ENCODE assay signal across 14 cellular contexts in the genomic region with DNA sequence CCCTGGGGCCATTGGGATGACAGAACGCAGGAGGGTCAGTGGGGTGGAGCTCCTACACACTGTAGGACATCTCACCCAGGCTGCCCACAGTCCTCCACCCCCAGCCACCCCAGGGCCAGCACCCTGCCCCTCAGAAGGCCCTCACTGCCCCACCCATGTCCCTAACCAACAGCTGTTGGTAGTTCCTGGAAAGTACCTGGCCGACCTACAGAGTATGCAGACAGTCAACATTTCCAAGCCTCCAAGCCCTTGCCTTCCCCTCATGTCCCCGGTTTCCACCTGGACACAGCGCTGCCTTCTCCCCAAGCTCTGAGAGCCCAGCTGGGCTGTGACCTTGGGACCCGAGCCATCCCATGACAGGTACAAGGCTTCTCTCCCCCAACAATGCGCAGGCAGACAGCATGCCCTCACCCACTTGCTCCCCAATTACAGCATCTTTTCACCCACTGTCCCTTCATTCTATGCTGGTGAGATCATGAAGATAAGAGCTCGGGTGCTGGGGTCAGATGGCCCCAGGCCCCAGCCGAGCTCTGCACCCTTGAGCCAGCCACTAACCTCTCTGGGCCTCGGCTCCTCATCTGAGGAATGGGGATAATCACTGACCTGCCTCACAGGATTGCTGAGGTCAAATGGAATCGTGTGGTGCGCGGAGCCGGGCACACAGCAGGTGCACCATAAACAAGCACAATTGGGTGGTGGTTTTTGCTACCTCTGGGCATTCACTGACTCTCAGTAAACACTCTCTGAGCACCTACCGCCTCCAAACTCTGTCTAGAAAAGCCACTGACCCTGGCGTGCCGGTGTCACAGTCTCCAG. TPM values are rescaled to one million over a fixed set of nuclear protein-coding genes. Genes with fewer than 3 reads are reported as not detected.
DNase-seq lines count a peak whose midpoint lies in the region; ATAC-seq and TF ChIP-seq lines count a peak whose summit lies in the region.
"Had no signal": no experiment of that assay in that cellular context is flagged by ENCODE, and none has a peak within 500 bp of the region (broad histone marks: within the 10 kb centered on the region; RNA-seq: fewer than 3 reads in every experiment).

No MANE protein-coding gene starts in this region.

- CTCF ChIA-PET in Caco-2 (lab: Charles Lee) = no interaction called here
- CTCF ChIA-PET in A673 (lab: Charles Lee) = no interaction called here

- H3K9me3 ChIP-seq in Caco-2 = no peaks in the 10 kb centered on the region
- no peaks in the 10 kb centered on the region for H3K9me3 ChIP-seq in neuronal stem cell (replicated peaks in 1 of 2; ENCODE audit: control insufficient read depth in 2 of 2, insufficient read depth in 1 of 2, low read depth in 1 of 2, low read length in 2 of 2)
- no peaks in the 10 kb centered on the region for H3K9me3 ChIP-seq in A673 (ENCODE audit: low read depth, low read length, poor library complexity, severe bottlenecking)
- H3K9me3 ChIP-seq: thoracic aorta had no signal

- no peak overlapping the region for H4K8ac ChIP-seq in neuronal stem cell (ENCODE audit: low read depth, low read length)

- H2BK15ac ChIP-seq in neuronal stem cell (ENCODE audit: low read length) = peak overlapping the region; percentile 49

- peak overlapping the region; percentile 9 for H3K23ac ChIP-seq in neuronal stem cell (ENCODE audit: low read depth, low read length, poor library complexity)

- no peak for TF ChIP-seq CTCF in Caco-2 (IDR thresholded peaks at IDR 0.05; ENCODE audit: insufficient read depth in 1 of 2, low read depth in 1 of 2, low read length in 1 of 2, severe bottlenecking in 1 of 2, unreplicated experiment in 1 of 2)
- TF ChIP-seq CTCF in A673 (conservative IDR thresholded peaks at IDR 0.05; ENCODE audit: low read depth, low read length) = no peak

- no peaks in the 10 kb centered on the region for H3K36me3 Mint-ChIP-seq in Caco-2 (ENCODE audit: insufficient read depth, unreplicated experiment)
- peaks cover 65% of the 10 kb centered on the region for H3K36me3 Mint-ChIP-seq in central memory CD8-positive, alpha-beta T cell (ENCODE audit: insufficient read depth)
- H3K36me3 Mint-ChIP-seq: mesothelial cell of epicardium had no signal

- no peaks in the 10 kb centered on the region for H3K27me3 Mint-ChIP-seq in Caco-2 (ENCODE audit: insufficient read depth, unreplicated experiment)
- no peaks in the 10 kb centered on the region for H3K27me3 Mint-ChIP-seq in central memory CD8-positive, alpha-beta T cell

- H3K9me3 Mint-ChIP-seq in Caco-2 (ENCODE audit: unreplicated experiment) = no peaks in the 10 kb centered on the region
- no peaks in the 10 kb centered on the region for H3K9me3 Mint-ChIP-seq in central memory CD8-positive, alpha-beta T cell
- H3K9me3 Mint-ChIP-seq: mesothelial cell of epicardium had no signal

- peaks cover 17% of the 10 kb centered on the region for H3K4me1 Mint-ChIP-seq in Caco-2 (ENCODE audit: low read depth, unreplicated experiment)
- H3K4me1 Mint-ChIP-seq in central memory CD8-positive, alpha-beta T cell = peaks cover 99% of the 10 kb centered on the region

- H3K36me3 ChIP-seq in Caco-2 (ENCODE audit: control insufficient read depth, insufficient read depth, low read length) (no peaks in the 10 kb centered on the region), neuronal stem cell (replicated peaks in 1 of 2; ENCODE audit: control insufficient read depth in 2 of 2, insufficient read depth in 2 of 2, low read length in 2 of 2) (no peaks in the 10 kb centered on the region), A673 (ENCODE audit: insufficient read depth, low read length, poor library complexity, severe bottlenecking) (no peaks in the 10 kb centered on the region)
- H3K36me3 ChIP-seq: thoracic aorta had no signal

- peak overlapping the region; percentile 90 for H3K4ac ChIP-seq in neuronal stem cell (ENCODE audit: low read length)

- H4K91ac ChIP-seq in neuronal stem cell (ENCODE audit: low read depth, low read length, poor library complexity) = peak overlapping the region; percentile 48

- H3K4me3 Mint-ChIP-seq in Caco-2 (ENCODE audit: unreplicated experiment) = no peak overlapping the region
- H3K4me3 Mint-ChIP-seq in central memory CD8-positive, alpha-beta T cell = peak overlapping the region; percentile 92
- H3K4me3 Mint-ChIP-seq: mesothelial cell of epicardium had no signal

- H2BK5ac ChIP-seq in neuronal stem cell (ENCODE audit: low read length) = no peak overlapping the region

- H3K4me1 ChIP-seq in Caco-2 = peaks cover 17% of the 10 kb centered on the region
- H3K4me1 ChIP-seq in neuronal stem cell (ENCODE audit: control insufficient read depth in 2 of 2, insufficient read depth in 1 of 2, low read depth in 1 of 2, low read length in 2 of 2) = peaks cover 7 to 11% of the 10 kb centered on the region in 2 donors
- H3K4me1 ChIP-seq in A673 (ENCODE audit: insufficient read depth, low read length, poor library complexity, severe bottlenecking) = no peaks in the 10 kb centered on the region

- ATAC-seq in central memory CD8-positive, alpha-beta T cell (replicated peaks; ENCODE audit: extremely low read depth, poor library complexity, severe bottlenecking) = no peak
- no peak for ATAC-seq in GM21528 (IDR thresholded peaks at IDR 0.05; ENCODE audit: low FRiP score, unreplicated experiment)

- H3K4me2 ChIP-seq in neuronal stem cell (ENCODE audit: insufficient read depth, low read length, poor library complexity, severe bottlenecking) = no peak overlapping the region

- H2BK12ac ChIP-seq in neuronal stem cell (ENCODE audit: low read length) = peak overlapping the region; percentile 61

- intact Hi-C loops in Caco-2 (cut with micrococcal nuclease; ENCODE audit: unreplicated experiment) = no loop called here
- intact Hi-C loops in A673 (cut with micrococcal nuclease; ENCODE audit: unreplicated experiment) = no loop called here

- H3K27ac ChIP-seq in neuronal stem cell (replicated peaks; ENCODE audit: low read length) (no peak overlapping the region), A673 (ENCODE audit: low read depth, low read length, poor library complexity, severe bottlenecking) (no peak overlapping the region)

- no peak overlapping the region for H3K14ac ChIP-seq in neuronal stem cell (ENCODE audit: low read length)

- no peak overlapping the region for H2AFZ ChIP-seq in neuronal stem cell (ENCODE audit: low read length)

- H3K4me3 ChIP-seq in Caco-2 (ENCODE audit: low read depth, low read length) (no peak overlapping the region), neuronal stem cell (ENCODE audit: low read length in 2 of 2) (peak overlapping the region in 1 of 2 donors; percentile 18), A673 (ENCODE audit: low read depth, low read length, poor library complexity, severe bottlenecking) (no peak overlapping the region)
- H3K4me3 ChIP-seq: thoracic aorta had no signal

- POLR2A ChIA-PET in Caco-2 (lab: Charles Lee) (no interaction called here), A673 (lab: Charles Lee; ENCODE audit: low non-redundant PET) (no interaction called here)

- BruUV-seq in Caco-2 (replicated peaks; lab: Mats Ljungman, UMichigan) (no TSS peak), A673 (replicated peaks; lab: Mats Ljungman, UMichigan) (no TSS peak)

- peak overlapping the region; percentile 36 for H2BK120ac ChIP-seq in neuronal stem cell (ENCODE audit: low read depth, low read length)

- H2AK5ac ChIP-seq in neuronal stem cell (ENCODE audit: low read depth, low read length) = peak overlapping the region; percentile 88

- H3K27me3 ChIP-seq in Caco-2 (replicated peaks; ENCODE audit: control insufficient read depth, insufficient read depth, low read length) (no peaks in the 10 kb centered on the region), neuronal stem cell (ENCODE audit: control insufficient read depth in 3 of 3, insufficient read depth in 3 of 3, low read depth in 1 of 3, low read length in 3 of 3) (no peaks in the 10 kb centered on the region), A673 (replicated peaks; ENCODE audit: insufficient read depth, low read depth, low read length, poor library complexity) (no peaks in the 10 kb centered on the region)

- peaks cover 2% of the 10 kb centered on the region for H3K79me1 ChIP-seq in neuronal stem cell (ENCODE audit: low read depth, low read length)

- peak overlapping the region; percentile 3 for H3K9ac ChIP-seq in neuronal stem cell (ENCODE audit: low read depth, low read length, poor library complexity)

- H3K27ac Mint-ChIP-seq in Caco-2 (ENCODE audit: unreplicated experiment) = peak overlapping the region; percentile 31
- H3K27ac Mint-ChIP-seq in central memory CD8-positive, alpha-beta T cell (ENCODE audit: low read depth) = peak overlapping the region; percentile 94
- H3K27ac Mint-ChIP-seq: mesothelial cell of epicardium had no signal

- DNase-seq in Caco-2 (no peak), NAMALWA (ENCODE audit: low spot score) (peak; percentile 21), neuronal stem cell (ENCODE audit: low spot score) (no peak), A673 (ENCODE audit: low spot score) (no peak), superior temporal gyrus (ENCODE audit: extremely low spot score) (no peak), cortex of kidney (lab: John Stamatoyannopoulos, UW) (no peak)
- DNase-seq in central memory CD8-positive, alpha-beta T cell (ENCODE audit: low spot score in 2 of 2) = no peak
- DNase-seq: activated CD4-positive, alpha-beta T cell treated with anti-CD3 and anti-CD28 coated beads, Interleukin-2, amount 50 U/mL, for 1 hour; foreskin melanocyte; GOT3 had no signal

- H3K18ac ChIP-seq in neuronal stem cell (ENCODE audit: low read length) = peak overlapping the region; percentile 84

- WGBS in neuronal stem cell (ENCODE audit: extremely low coverage in 2 of 2, insufficient read length in 2 of 2, insufficient replicate concordance in 1 of 2), 2 donors = no CpG with 5 or more reads among the region's 16 CpGs

RNA-seq across cellular contexts. Expression of a gene that starts 11.2 kb away (rescaled TPM):
- total RNA-seq in Caco-2 (2022) = 0.14 TPM in 1 of 2 replicates, not detected in the other
- 0.15 TPM for polyA plus RNA-seq in neuronal stem cell (2013, experiment 1 of 2)
- 0.10 TPM for polyA plus RNA-seq in neuronal stem cell (2013, experiment 2 of 2)
- not detected in 2 replicates for total RNA-seq in A673 (2021)
- total RNA-seq: mesothelial cell of epicardium had no signal

RNA-seq across cellular contexts. Expression of a gene that starts 23.0 kb away (rescaled TPM):
- not detected in 2 replicates for total RNA-seq in Caco-2 (2022)
- 0.04 TPM for polyA plus RNA-seq in neuronal stem cell (2013, experiment 1 of 2)
- 0.01 TPM for polyA plus RNA-seq in neuronal stem cell (2013, experiment 2 of 2)
- not detected in 2 replicates for total RNA-seq in A673 (2021)
- total RNA-seq: bronchial epithelial cell had no signal
